In the genomic region with DNA sequence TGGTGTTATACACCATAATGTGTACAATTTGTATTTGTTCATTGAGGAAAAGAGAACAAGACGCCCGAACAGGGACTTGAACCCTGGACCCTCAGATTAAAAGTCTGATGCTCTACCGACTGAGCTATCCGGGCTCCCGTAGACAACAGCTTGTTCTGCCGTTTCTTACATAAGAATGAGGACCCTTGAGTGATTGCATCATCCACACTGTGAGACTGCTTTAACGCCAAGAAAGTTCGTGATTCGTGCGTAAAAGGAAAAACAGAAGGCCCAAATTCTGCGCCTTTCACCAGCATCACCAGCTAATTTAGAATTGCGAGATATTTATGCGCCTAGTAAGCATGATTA, we compare ENCODE assay signal across 1 cellular context.
TF ChIP-seq lines count a peak whose summit lies in the region.

No MANE protein-coding gene starts in this region.

TF ChIP-seq in K562, 482 proteins besides CTCF, POLR2A, EP300 and RAD21 (continued from another document):
- peak; percentile 70 to 87 for TF ChIP-seq TRIM24 (IDR thresholded peaks at IDR 0.05)
